In the genomic region with DNA sequence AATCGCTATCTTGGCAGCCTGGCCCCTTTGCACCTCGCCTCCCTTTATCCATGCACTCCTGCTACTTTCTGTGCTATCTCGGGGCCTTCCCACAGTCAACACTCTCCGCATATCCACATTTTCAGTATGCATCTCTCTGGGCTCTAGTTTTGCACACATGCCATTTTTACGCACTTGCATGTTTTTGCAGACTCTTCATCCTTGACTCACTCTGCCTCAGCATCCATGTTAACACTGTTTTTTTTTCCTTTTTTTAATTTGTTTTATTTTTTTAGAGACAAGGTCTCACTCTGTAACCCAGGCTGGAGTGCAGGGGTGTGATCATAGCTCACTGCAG, we compare ENCODE assay signal across 13 cellular contexts. TPM values are rescaled to one million over a fixed set of nuclear protein-coding genes. Genes with fewer than 3 reads are reported as not detected.
DNase-seq lines count a peak whose midpoint lies in the region; ATAC-seq and TF ChIP-seq lines count a peak whose summit lies in the region.
"Had no signal": no experiment of that assay in that cellular context is flagged by ENCODE, and none has a peak within 500 bp of the region (broad histone marks: within the 10 kb centered on the region; RNA-seq: fewer than 3 reads in every experiment).

No MANE protein-coding gene starts in this region.

- TF ChIP-seq CTCF in heart left ventricle (IDR thresholded peaks at IDR 0.05) (no peak), coronary artery (IDR thresholded peaks at IDR 0.05) (no peak), nephron (IDR thresholded peaks at IDR 0.05; ENCODE audit: unreplicated experiment in 3 of 3) (no peak), upper lobe of left lung (IDR thresholded peaks at IDR 0.05) (no peak)

- peak overlapping the region; percentile 92 to 98 (median 96) for H3K27ac Mint-ChIP-seq in nephron
- H3K27ac Mint-ChIP-seq: activated naive CD4-positive, alpha-beta T cell treated with anti-CD3 and anti-CD28 coated beads for 36 hours had no signal

- no peak for TF ChIP-seq EP300 in upper lobe of left lung (IDR thresholded peaks at IDR 0.05)

- H3K27me3 Mint-ChIP-seq in nephron (ENCODE audit: low read depth), result no peaks in the 10 kb centered on the region

- 6 to 14% (median 10%) methylated on average over 5 of the region's 5 CpGs for WGBS in heart left ventricle, 4 donors
- 42 to 53% methylated on average over 5 of the region's 5 CpGs for WGBS in upper lobe of left lung, 2 donors

- intact Hi-C loops in heart left ventricle (cut with DNase I) (loop anchor here in 2 of 10 donors (5.0 to 10.0 kb wide), 2 partner anchors 70 to 72 kb away; a partner anchor contains a TSS), left cardiac atrium (cut with DNase I) (no loop called here)

- no peaks in the 10 kb centered on the region for H3K9me3 Mint-ChIP-seq in nephron
- H3K9me3 Mint-ChIP-seq: activated naive CD4-positive, alpha-beta T cell treated with anti-CD3 and anti-CD28 coated beads for 36 hours had no signal

- DNase-seq in heart left ventricle (no peak), left cardiac atrium (no peak), coronary artery (ENCODE audit: low spot score) (no peak), upper lobe of left lung (no peak), occipital lobe (lab: John Stamatoyannopoulos, UW) (no peak), NAMALWA (ENCODE audit: low spot score) (no peak), SW480 (ENCODE audit: low spot score) (no peak)
- DNase-seq: activated CD4-positive, CD25-positive, alpha-beta regulatory T cell treated with anti-CD3 and anti-CD28 coated beads, Interleukin-2, amount 50 U/mL, for 72 hours; activated naive CD4-positive, alpha-beta T cell treated with anti-CD3 and anti-CD28 coated beads for 36 hours; GOT3; NCI-H1436 treated with DMSO at 0.1 percent for 48 hours had no signal

- no peaks in the 10 kb centered on the region for H3K27me3 ChIP-seq in heart left ventricle
- H3K27me3 ChIP-seq in upper lobe of left lung, result no peaks in the 10 kb centered on the region
- H3K27me3 ChIP-seq: BLaER1 treated with 17β-estradiol and CSF1 and Interleukin-3, amounts not matched to agents 10 nM and 100 nM had no signal

- H3K4me3 Mint-ChIP-seq in nephron, result peak overlapping the region; percentile 71 to 89 (median 84)
- H3K4me3 Mint-ChIP-seq: activated naive CD4-positive, alpha-beta T cell treated with anti-CD3 and anti-CD28 coated beads for 36 hours had no signal

- H3K36me3 Mint-ChIP-seq in nephron (ENCODE audit: low read depth), result peaks cover 4% of the 10 kb centered on the region

- TF ChIP-seq POLR2A in heart left ventricle (IDR thresholded peaks at IDR 0.05) (no peak), upper lobe of left lung (IDR thresholded peaks at IDR 0.05) (no peak)

- H3K9me3 ChIP-seq in heart left ventricle (no peaks in the 10 kb centered on the region), upper lobe of left lung (no peaks in the 10 kb centered on the region)
- H3K9me3 ChIP-seq: BLaER1 treated with 17β-estradiol and CSF1 and Interleukin-3, amounts not matched to agents 10 nM and 100 nM had no signal

- peak overlapping the region; percentile 30 to 91 (median 87) for H3K27ac ChIP-seq in heart left ventricle
- peak overlapping the region; percentile 55 to 85 for H3K27ac ChIP-seq in coronary artery
- peak overlapping the region in 1 of 4 donors; percentile 87 for H3K27ac ChIP-seq in upper lobe of left lung
- H3K27ac ChIP-seq: BLaER1 treated with 17β-estradiol and CSF1 and Interleukin-3, amounts not matched to agents 10 nM and 100 nM had no signal

- no peak for ATAC-seq in heart left ventricle
- ATAC-seq in left cardiac atrium, result no peak
- no peak for ATAC-seq in upper lobe of left lung (ENCODE audit: low FRiP score in 2 of 2)

- H3K4me3 ChIP-seq in heart left ventricle, result peak overlapping the region in 9 of 12 donors; percentile 36 to 79 (median 61)
- H3K4me3 ChIP-seq in coronary artery, result peak overlapping the region; percentile 66
- H3K4me3 ChIP-seq in upper lobe of left lung, result peak overlapping the region in 3 of 4 donors; percentile 15 to 31 (median 20)
- H3K4me3 ChIP-seq: BLaER1 treated with 17β-estradiol and CSF1 and Interleukin-3, amounts not matched to agents 10 nM and 100 nM had no signal

- H3K4me1 ChIP-seq in heart left ventricle (peaks cover 4 to 77% (median 49%) of the 10 kb centered on the region in 12 donors), upper lobe of left lung (peaks cover 48 to 78% (median 63%) of the 10 kb centered on the region in 4 donors)

- H3K36me3 ChIP-seq in heart left ventricle, result peaks cover 0 to 13% (median 0%) of the 10 kb centered on the region in 9 donors
- H3K36me3 ChIP-seq in upper lobe of left lung, result peaks cover 0 to 9% (median 0%) of the 10 kb centered on the region in 4 donors

- peaks cover 50% of the 10 kb centered on the region for H3K4me1 Mint-ChIP-seq in nephron

RNA-seq across cellular contexts. Expression of a gene that starts 2.5 kb away (rescaled TPM):
- total RNA-seq in heart left ventricle (1 to 10 TPM in 7 of 9 donors, under 1 TPM in 2; 0.65 to 5.5 (median 1.7) TPM), left cardiac atrium (1 to 10 TPM; 1.6 to 3.2 TPM), upper lobe of left lung (1 to 10 TPM in 5 of 6 donors, not detected in 1; 1.1 to 3.1 (median 1.3) TPM), occipital lobe (0.62 TPM)
- 1 to 10 TPM; 2.0 to 3.7 TPM for polyA plus RNA-seq in heart left ventricle

RNA-seq across cellular contexts. Expression of a gene that starts 21.3 kb away (rescaled TPM):
- total RNA-seq in heart left ventricle (under 1 TPM in 1 of 9 donors, not detected in 8; 0.14 TPM), left cardiac atrium (not detected), upper lobe of left lung (1 to 10 TPM in 3 of 6 donors, under 1 TPM in 2, not detected in 1; 0.15 to 4.7 (median 1.9) TPM), occipital lobe (not detected)
- under 1 TPM in 1 of 2 donors, not detected in 1; 0.19 TPM for polyA plus RNA-seq in heart left ventricle
- total RNA-seq: activated naive CD4-positive, alpha-beta T cell treated with anti-CD3 and anti-CD28 coated beads for 36 hours had no signal

RNA-seq across cellular contexts. Expression of a gene that starts 23.4 kb away (rescaled TPM):
- total RNA-seq in heart left ventricle (10 to 100 TPM; 10.0 to 28.1 (median 15.3) TPM), left cardiac atrium (10 to 100 TPM; 14.9 to 23.8 TPM), upper lobe of left lung (10 to 100 TPM; 14.7 to 74.4 (median 26.3) TPM), occipital lobe (3.3 TPM)
- 10 to 100 TPM; 14.6 to 15.7 TPM for polyA plus RNA-seq in heart left ventricle

RNA-seq across cellular contexts. Expression of a gene that starts 29.7 kb away (rescaled TPM):
- under 1 TPM; 0.13 to 0.56 (median 0.42) TPM for total RNA-seq in heart left ventricle
- polyA plus RNA-seq in heart left ventricle, result under 1 TPM; 0.53 to 0.93 TPM
- total RNA-seq in left cardiac atrium, result under 1 TPM; 0.29 to 0.92 TPM
- total RNA-seq in upper lobe of left lung, result 1 to 10 TPM in 5 of 6 donors, not detected in 1; 1.4 to 4.2 (median 2.5) TPM
- total RNA-seq in occipital lobe, result 0.16 TPM
- total RNA-seq: activated naive CD4-positive, alpha-beta T cell treated with anti-CD3 and anti-CD28 coated beads for 36 hours had no signal

RNA-seq across cellular contexts. Expression of a gene that starts 35.4 kb away (rescaled TPM):
- total RNA-seq in heart left ventricle (1 to 10 TPM; 1.8 to 6.2 (median 2.7) TPM), left cardiac atrium (1 to 10 TPM; 2.1 to 3.5 TPM), upper lobe of left lung (10 to 100 TPM in 3 of 6 donors, 1 to 10 TPM in 3; 7.2 to 17.4 (median 10.1) TPM), occipital lobe (0.47 TPM)
- polyA plus RNA-seq in heart left ventricle, result 1 to 10 TPM; 2.3 to 3.0 TPM
